ENCODE assay signal across 12 cellular contexts in the genomic region with DNA sequence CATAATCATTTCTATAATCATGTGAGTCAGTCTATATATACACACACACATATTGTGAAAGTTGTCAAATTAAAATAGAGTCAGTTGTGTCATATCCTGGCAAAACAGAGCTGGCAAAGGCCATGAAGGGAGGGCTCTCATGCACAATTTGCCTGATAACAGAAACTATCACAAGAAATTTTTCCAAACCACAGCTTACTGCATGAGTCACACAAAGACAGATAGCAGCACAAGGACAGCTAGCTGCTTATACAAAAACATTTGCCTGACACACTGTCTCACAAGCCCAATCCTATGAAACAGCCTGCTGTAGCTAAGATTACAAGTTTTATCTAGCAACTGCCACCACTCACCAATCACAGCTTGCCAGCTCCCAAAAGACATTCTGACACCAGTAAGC.
DNase-seq lines count a peak whose midpoint lies in the region; ATAC-seq and TF ChIP-seq lines count a peak whose summit lies in the region.
"Had no signal": no experiment of that assay in that cellular context is flagged by ENCODE, and none has a peak within 500 bp of the region (broad histone marks: within the 10 kb centered on the region; RNA-seq: fewer than 3 reads in every experiment).

No MANE protein-coding gene starts in this region.

- no peak overlapping the region for H3K4me3 Mint-ChIP-seq in T-helper 17 cell
- H3K4me3 Mint-ChIP-seq: activated CD8-positive, alpha-beta memory T cell treated with anti-CD3 and anti-CD28 coated beads, Interleukin-2, amount 10 ng/mL, durations not matched to agents 7 days and 5 days had no signal

- ATAC-seq in T-helper 17 cell (no peak), HG02970 (IDR thresholded peaks at IDR 0.05; ENCODE audit: low FRiP score, unreplicated experiment) (no peak)
- ATAC-seq: activated CD8-positive, alpha-beta memory T cell treated with anti-CD3 and anti-CD28 coated beads, Interleukin-2, amount 10 ng/mL, durations not matched to agents 7 days and 5 days; body of pancreas had no signal

- H3K4me1 Mint-ChIP-seq in T-helper 17 cell = no peaks in the 10 kb centered on the region
- H3K4me1 Mint-ChIP-seq: activated CD8-positive, alpha-beta memory T cell treated with anti-CD3 and anti-CD28 coated beads, Interleukin-2, amount 10 ng/mL, durations not matched to agents 7 days and 5 days had no signal

- H3K36me3 ChIP-seq in hepatocyte (replicated peaks; ENCODE audit: insufficient read depth, low read depth) = no peaks in the 10 kb centered on the region
- H3K36me3 ChIP-seq: BLaER1 treated with 17β-estradiol and CSF1 and Interleukin-3, amounts not matched to agents 10 nM and 100 nM had no signal

- DNase-seq in AG09319 (ENCODE audit: extremely low read depth, low read depth) (peak; percentile 2), M059J (ENCODE audit: low read depth) (peak; percentile 72), amniotic epithelial cell (ENCODE audit: low read depth) (peak; percentile 97), hepatocyte (ENCODE audit: low spot score) (peak; percentile 48), T-helper 17 cell (no peak), DMS 273 treated with DMSO at 0.1 percent for 48 hours (lab: John Stamatoyannopoulos, UW) (no peak), posterior cingulate gyrus (no peak)
- DNase-seq: activated CD8-positive, alpha-beta memory T cell treated with anti-CD3 and anti-CD28 coated beads, Interleukin-2, amount 10 ng/mL, durations not matched to agents 7 days and 5 days; body of pancreas; trophoblast cell had no signal

- H4K20me1 ChIP-seq in hepatocyte (ENCODE audit: insufficient read depth, poor library complexity, severe bottlenecking) = no peaks in the 10 kb centered on the region
- H4K20me1 ChIP-seq: BLaER1 treated with 17β-estradiol and CSF1 and Interleukin-3, amounts not matched to agents 10 nM and 100 nM had no signal

- H3K27me3 Mint-ChIP-seq in T-helper 17 cell = no peaks in the 10 kb centered on the region
- H3K27me3 Mint-ChIP-seq: activated CD8-positive, alpha-beta memory T cell treated with anti-CD3 and anti-CD28 coated beads, Interleukin-2, amount 10 ng/mL, durations not matched to agents 7 days and 5 days had no signal

- peak overlapping the region; percentile 37 for H3K27ac ChIP-seq in hepatocyte
- H3K27ac ChIP-seq: body of pancreas had no signal

- no peaks in the 10 kb centered on the region for H3K9me2 ChIP-seq in hepatocyte (replicated peaks; ENCODE audit: insufficient read depth)

- H3K9me3 ChIP-seq in hepatocyte (ENCODE audit: low read depth) = no peaks in the 10 kb centered on the region
- no peaks in the 10 kb centered on the region for H3K9me3 ChIP-seq in T-helper 17 cell (ENCODE audit: control insufficient read depth, low read length, poor library complexity, severe bottlenecking)
- H3K9me3 ChIP-seq: body of pancreas had no signal

- no peak overlapping the region for H2AFZ ChIP-seq in hepatocyte

- no peak overlapping the region for H3K27ac Mint-ChIP-seq in T-helper 17 cell
- H3K27ac Mint-ChIP-seq: activated CD8-positive, alpha-beta memory T cell treated with anti-CD3 and anti-CD28 coated beads, Interleukin-2, amount 10 ng/mL, durations not matched to agents 7 days and 5 days had no signal

- H3K4me1 ChIP-seq in hepatocyte (ENCODE audit: insufficient read depth) = no peaks in the 10 kb centered on the region
- H3K4me1 ChIP-seq: body of pancreas had no signal

- TF ChIP-seq CTCF in AG09319 (IDR thresholded peaks at IDR 0.05; ENCODE audit: low read depth, low read length) = no peak
- TF ChIP-seq CTCF in hepatocyte (IDR thresholded peaks at IDR 0.05; ENCODE audit: poor library complexity) = no peak

- no peaks in the 10 kb centered on the region for H3K27me3 ChIP-seq in hepatocyte
- H3K27me3 ChIP-seq: BLaER1 treated with 17β-estradiol and CSF1 and Interleukin-3, amounts not matched to agents 10 nM and 100 nM; body of pancreas had no signal

- no peaks in the 10 kb centered on the region for H3K79me2 ChIP-seq in hepatocyte

- H3K36me3 Mint-ChIP-seq in T-helper 17 cell (ENCODE audit: low read depth) = no peaks in the 10 kb centered on the region
- H3K36me3 Mint-ChIP-seq: activated CD8-positive, alpha-beta memory T cell treated with anti-CD3 and anti-CD28 coated beads, Interleukin-2, amount 10 ng/mL, durations not matched to agents 7 days and 5 days had no signal

- H3K4me2 ChIP-seq in hepatocyte = no peak overlapping the region

- no peak overlapping the region for H3K4me3 ChIP-seq in hepatocyte
- H3K4me3 ChIP-seq: BLaER1 treated with 17β-estradiol and CSF1 and Interleukin-3, amounts not matched to agents 10 nM and 100 nM; body of pancreas had no signal

- intact Hi-C loops in posterior cingulate gyrus (cut with DNase I) = no loop called here

Comparison
In these comparisons a context has a peak if more than half of its experiments do, and no peak if none do; other contexts are left out.
1. DNase-seq: peak in AG09319 (single experiment), M059J (single experiment), amniotic epithelial cell (single experiment) and hepatocyte (single experiment); none in T-helper 17 cell (0 of 3), DMS 273 treated with DMSO at 0.1 percent for 48 hours (single experiment) and posterior cingulate gyrus (0 of 10).